Comparison of ENCODE assay signal across 10 cellular contexts in the genomic region with DNA sequence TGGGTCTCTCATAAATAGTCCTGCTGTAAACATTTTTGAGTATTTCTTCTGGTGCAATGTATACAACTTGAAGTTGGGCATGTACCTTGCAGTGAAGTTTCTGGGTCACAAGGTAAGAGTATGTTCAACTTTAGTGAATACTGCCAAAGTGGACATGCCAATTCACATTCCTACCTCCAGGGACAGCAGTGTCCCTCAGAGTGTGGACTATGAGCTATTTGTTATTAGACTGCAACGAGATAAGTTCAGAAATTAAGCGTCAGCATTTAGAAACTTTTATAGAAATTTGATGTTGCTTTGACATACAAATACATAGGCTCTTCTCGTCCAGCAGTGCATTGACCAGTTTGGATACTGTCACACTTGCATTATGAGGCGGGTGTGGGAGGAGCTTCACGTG. TPM values are rescaled to one million over a fixed set of nuclear protein-coding genes. Genes with fewer than 3 reads are reported as not detected.
DNase-seq lines count a peak whose midpoint lies in the region; ATAC-seq, FAIRE-seq and TF ChIP-seq lines count a peak whose summit lies in the region.
"Had no signal": no experiment of that assay in that cellular context is flagged by ENCODE, and none has a peak within 500 bp of the region (broad histone marks: within the 10 kb centered on the region; RNA-seq: fewer than 3 reads in every experiment).

No MANE protein-coding gene starts in this region.

- H3K27me3 ChIP-seq in keratinocyte (ENCODE audit: control insufficient read depth, extremely low read depth, insufficient read depth, low read length) (peaks cover 4% of the 10 kb centered on the region), tibial artery (no peaks in the 10 kb centered on the region)

- TF ChIP-seq CTCF in WI38 (IDR thresholded peaks at IDR 0.05; ENCODE audit: low read depth, low read length): peak; percentile 45
- peak; percentile 44 to 63 (median 63) for TF ChIP-seq CTCF in keratinocyte (optimal IDR thresholded peaks at IDR 0.05 in 1 of 3, IDR thresholded peaks at IDR 0.05 in 1 of 3, conservative IDR thresholded peaks at IDR 0.05 in 1 of 3; ENCODE audit: extremely low read depth in 1 of 3, insufficient read depth in 2 of 3, low read length in 3 of 3)
- peak; percentile 77 to 79 for TF ChIP-seq CTCF in tibial artery (IDR thresholded peaks at IDR 0.05)

- H3K4me1 ChIP-seq in keratinocyte (ENCODE audit: control insufficient read depth, extremely low read depth, insufficient read depth, low read length) (no peaks in the 10 kb centered on the region), tibial artery (peaks cover 0 to 29% (median 6%) of the 10 kb centered on the region in 4 donors)

- no peak overlapping the region for H3K27ac ChIP-seq in keratinocyte (ENCODE audit: control insufficient read depth, insufficient read depth, low read length)
- no peak overlapping the region for H3K27ac ChIP-seq in tibial artery

- FAIRE-seq in keratinocyte (lab: Jason Lieb, UNC): no peak
- FAIRE-seq: A204.1 had no signal

- intact Hi-C loops in tibial artery (cut with DNase I; ENCODE audit: low total_unique reads): loop anchor here (10.0 kb wide), 1 partner anchor 208 kb away; no protein-coding TSS in a partner anchor

- H3K9me3 ChIP-seq in keratinocyte (ENCODE audit: control insufficient read depth, low read depth, low read length): no peaks in the 10 kb centered on the region
- H3K9me3 ChIP-seq in tibial artery: no peaks in the 10 kb centered on the region

- no peak overlapping the region for H2AFZ ChIP-seq in keratinocyte (ENCODE audit: control insufficient read depth, low read length)

- H3K9me1 ChIP-seq in keratinocyte (ENCODE audit: control insufficient read depth, extremely low read depth, insufficient read depth, low read length): no peaks in the 10 kb centered on the region

- H3K4me3 ChIP-seq in WI38 (ENCODE audit: low read depth, low read length): no peak overlapping the region
- H3K4me3 ChIP-seq in keratinocyte (ENCODE audit: control insufficient read depth in 2 of 3, extremely low read depth in 1 of 3, insufficient read depth in 2 of 3, low read depth in 1 of 3, low read length in 3 of 3): no peak overlapping the region
- H3K4me3 ChIP-seq in tibial artery: no peak overlapping the region

- H3K36me3 ChIP-seq in keratinocyte (ENCODE audit: control insufficient read depth in 2 of 2, extremely low read depth in 1 of 2, insufficient read depth in 2 of 2, low read length in 2 of 2) (no peaks in the 10 kb centered on the region), tibial artery (no peaks in the 10 kb centered on the region)

- H3K9ac ChIP-seq in keratinocyte (ENCODE audit: control insufficient read depth, extremely low read depth, insufficient read depth, low read length): no peak overlapping the region

- H3K4me2 ChIP-seq in keratinocyte (ENCODE audit: control insufficient read depth, extremely low read depth, insufficient read depth, low read depth, low read length): no peak overlapping the region

- DNase-seq in DMS 273 (lab: John Stamatoyannopoulos, UW; ENCODE audit: unreplicated experiment) (peak; percentile 34), DMS 273 treated with DMSO at 0.1 percent for 48 hours (lab: John Stamatoyannopoulos, UW) (no peak), keratinocyte (ENCODE audit: low read depth, low spot score) (peak; percentile 7), tibial artery (no peak), NCI-H1417 (lab: John Stamatoyannopoulos, UW) (no peak), NCI-H2081 treated with DMSO at 0.1 percent for 48 hours (lab: John Stamatoyannopoulos, UW) (no peak)
- DNase-seq: activated CD4-positive, alpha-beta T cell treated with anti-CD3 and anti-CD28 coated beads for 1 hour had no signal

- no peak for ATAC-seq in HG02885 (IDR thresholded peaks at IDR 0.05; ENCODE audit: poor library complexity, unreplicated experiment)

- dilution Hi-C loops in keratinocyte (cut with MboI; ENCODE audit: extremely low pct_ligation_motif_present, low sequenced_read_pairs): no loop called here

- no peaks in the 10 kb centered on the region for H3K79me2 ChIP-seq in keratinocyte (ENCODE audit: control insufficient read depth, insufficient read depth, low read length)

- H4K20me1 ChIP-seq in keratinocyte (ENCODE audit: control insufficient read depth, extremely low read depth, insufficient read depth, low read length): no peaks in the 10 kb centered on the region

RNA-seq across cellular contexts. Expression of a gene that starts 7.2 kb away (rescaled TPM):
- 15.5 to 129 TPM (median 29.4 TPM) in 3 replicates for polyA plus RNA-seq in keratinocyte
- 3.0 TPM for polyA plus RNA-seq in keratinocyte (2011; ENCODE audit: low read depth)
- 6.7 and 9.9 TPM in 2 replicates for polyA plus RNA-seq in keratinocyte (2011; cell fraction: cytosol; rRNA removed)
- 81.1 and 119 TPM in 2 replicates for polyA plus RNA-seq in keratinocyte (2011; cell fraction: nucleus; rRNA removed)
- polyA plus RNA-seq in keratinocyte (2012; ENCODE audit: low replicate concordance): 4.9 and 19.7 TPM in 2 replicates
- polyA minus RNA-seq in keratinocyte: 22.3 to 233 TPM (median 39.3 TPM) in 3 replicates
- 11.5 TPM for polyA minus RNA-seq in keratinocyte (2011; cell fraction: cytosol; rRNA and poly(A)+ RNA removed)
- polyA minus RNA-seq in keratinocyte (2011; cell fraction: nucleus; rRNA and poly(A)+ RNA removed): 39.9 and 52.7 TPM in 2 replicates

Comparison
In these comparisons a context has a peak if more than half of its experiments do, and no peak if none do; other contexts are left out.
1. DNase-seq: peak in DMS 273 (single experiment) and keratinocyte (single experiment); none in DMS 273 treated with DMSO at 0.1 percent for 48 hours (single experiment), tibial artery (0 of 2), NCI-H1417 (0 of 3) and NCI-H2081 treated with DMSO at 0.1 percent for 48 hours (single experiment).
2. Peak in every context shown above with its lines, with median percentiles within 50 percentile points of each other: CTCF ChIP-seq.